ENCODE assay signal across 20 cellular contexts in genomic region chr2:120064664-120065063, GRCh38. TPM values are rescaled to one million over a fixed set of nuclear protein-coding genes. Genes with fewer than 3 reads are reported as not detected.
A peak's percentile ranks its signal among the peaks of the same experiment; 100 is the strongest.
DNase-seq lines count a peak whose midpoint lies in the region; ATAC-seq and TF ChIP-seq lines count a peak whose summit lies in the region.
"Had no signal": no experiment of that assay in that cellular context is flagged by ENCODE, and none has a peak within 500 bp of the region (broad histone marks: within the 10 kb centered on the region; RNA-seq: fewer than 3 reads in every experiment).

No MANE protein-coding gene starts in this region.

- H3K4me1 Mint-ChIP-seq in chondrocyte (ENCODE audit: low read depth) (peaks cover 37% of the 10 kb centered on the region), progenitor cell of endocrine pancreas (ENCODE audit: low read depth) (peaks cover 38% of the 10 kb centered on the region)

- H3K9me3 ChIP-seq in left lung = no peaks in the 10 kb centered on the region
- H3K9me3 ChIP-seq: HAP-1 had no signal

- H3K27ac Mint-ChIP-seq in chondrocyte (ENCODE audit: unreplicated experiment) (peak overlapping the region; percentile 79), progenitor cell of endocrine pancreas (peak overlapping the region; percentile 55)
- H3K27ac Mint-ChIP-seq: CD4-positive, CD25-positive, alpha-beta regulatory T cell; IgD-negative memory B cell had no signal

- H3K36me3 Mint-ChIP-seq in chondrocyte (ENCODE audit: low read depth) = peaks cover 2% of the 10 kb centered on the region
- H3K36me3 Mint-ChIP-seq in progenitor cell of endocrine pancreas (ENCODE audit: insufficient read depth) = peaks cover 26% of the 10 kb centered on the region
- H3K36me3 Mint-ChIP-seq: CD4-positive, CD25-positive, alpha-beta regulatory T cell had no signal

- no peak overlapping the region for H3K4me3 ChIP-seq in left lung
- H3K4me3 ChIP-seq: HAP-1 had no signal

- DNase-seq in ELF-1 (ENCODE audit: low read depth, low spot score) = peak; percentile 28
- no peak for DNase-seq in chondrocyte (ENCODE audit: low spot score)
- DNase-seq in left lung = no peak
- DNase-seq in progenitor cell of endocrine pancreas (ENCODE audit: low spot score, unreplicated experiment) = no peak
- DNase-seq in superior temporal gyrus (ENCODE audit: extremely low spot score) = no peak
- no peak for DNase-seq in cerebellar nuclear complex (lab: John Stamatoyannopoulos, UW)
- no peak for DNase-seq in H4 (ENCODE audit: low spot score)
- DNase-seq: ACHN; AML-193; CD4-positive, CD25-positive, alpha-beta regulatory T cell; EL; NCI-H1436; NCI-H2029; NCI-H2171; NCI-H446 treated with DMSO at 0.1 percent for 48 hours; OCI-M1; RPMI8226; SIG-M5 had no signal

- no peak overlapping the region for H3K27ac ChIP-seq in left lung

- H3K27me3 Mint-ChIP-seq in chondrocyte (ENCODE audit: low read depth) (no peaks in the 10 kb centered on the region), progenitor cell of endocrine pancreas (no peaks in the 10 kb centered on the region)
- H3K27me3 Mint-ChIP-seq: IgD-negative memory B cell had no signal

- peaks cover 2% of the 10 kb centered on the region for H3K9me3 Mint-ChIP-seq in chondrocyte (ENCODE audit: low read depth)
- peaks cover 8% of the 10 kb centered on the region for H3K9me3 Mint-ChIP-seq in progenitor cell of endocrine pancreas (ENCODE audit: low read depth)
- H3K9me3 Mint-ChIP-seq: IgD-negative memory B cell had no signal

- H3K36me3 ChIP-seq in left lung = no peaks in the 10 kb centered on the region
- H3K36me3 ChIP-seq: HAP-1 had no signal

- no peaks in the 10 kb centered on the region for H3K27me3 ChIP-seq in left lung

- H3K4me3 Mint-ChIP-seq in chondrocyte (ENCODE audit: unreplicated experiment) = no peak overlapping the region
- no peak overlapping the region for H3K4me3 Mint-ChIP-seq in progenitor cell of endocrine pancreas (ENCODE audit: low read depth)
- H3K4me3 Mint-ChIP-seq: CD4-positive, CD25-positive, alpha-beta regulatory T cell; IgD-negative memory B cell had no signal

- H3K4me1 ChIP-seq in left lung = peaks cover 0 to 5% of the 10 kb centered on the region in 2 donors

- intact Hi-C loops in left lung (cut with DNase I) = no loop called here

- TF ChIP-seq CTCF in chondrocyte (IDR thresholded peaks at IDR 0.05) = no peak
- no peak for TF ChIP-seq CTCF in left lung (IDR thresholded peaks at IDR 0.05)
- no peak for TF ChIP-seq CTCF in progenitor cell of endocrine pancreas (IDR thresholded peaks at IDR 0.05; ENCODE audit: unreplicated experiment)

- ATAC-seq in left lung = peak; percentile 44

RNA-seq across cellular contexts. Expression of gene EPB41L5, which starts 51.8 kb away (rescaled TPM):
- 8.4 to 13.0 TPM (median 12.5 TPM) in 3 replicates for total RNA-seq in chondrocyte
- 10 to 100 TPM; 36.2 to 53.8 TPM for total RNA-seq in left lung
- total RNA-seq in progenitor cell of endocrine pancreas = 75.3 and 77.8 TPM in 2 replicates
- total RNA-seq in H4 (2014; rRNA removed; shearing (Covaris generic)) = 3.5 and 6.6 TPM in 2 replicates
